In the genomic region with DNA sequence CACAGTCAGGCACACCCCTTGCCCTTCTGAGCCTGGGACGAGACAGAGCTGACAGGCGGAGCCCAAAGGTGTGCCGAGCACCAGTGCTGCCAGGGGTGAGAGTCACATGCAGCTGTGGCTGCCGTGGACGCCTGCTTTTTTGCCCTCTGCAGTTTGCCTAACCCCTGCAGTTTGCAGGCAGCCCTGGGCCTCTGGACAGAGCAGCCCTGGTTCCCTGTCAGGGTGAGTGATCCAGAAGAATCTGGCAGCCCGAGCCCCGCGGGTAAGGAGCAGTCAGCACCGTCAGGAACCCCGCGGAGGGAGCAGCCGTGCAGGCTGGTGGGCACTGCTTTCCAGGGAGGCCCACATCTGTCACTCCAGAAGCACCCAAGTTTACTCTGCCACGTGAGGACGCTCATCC, we compare ENCODE assay signal across 21 cellular contexts. TPM values are rescaled to one million over a fixed set of nuclear protein-coding genes. Genes with fewer than 3 reads are reported as not detected.
"Had no signal": no experiment of that assay in that cellular context is flagged by ENCODE, and none has a peak within 500 bp of the region (broad histone marks: within the 10 kb centered on the region; RNA-seq: fewer than 3 reads in every experiment).

No MANE protein-coding gene starts in this region.

- H3K27me3 ChIP-seq: dorsolateral prefrontal cortex, left lung, neutrophil, sigmoid colon, tibial artery, upper lobe of left lung, vagina had no signal

- H3K27ac Mint-ChIP-seq: nephron; stimulated activated effector memory CD8-positive, alpha-beta T cell treated with anti-CD3 and anti-CD28 coated beads, Interleukin-12 subunit alpha, Interleukin-12 subunit beta, amount 100 ng/mL, for 72 hours; stimulated activated naive CD8-positive, alpha-beta T cell treated with anti-CD3 and anti-CD28 coated beads, Interleukin-15, Interleukin-2, amounts not matched to agents 100 ng/mL and 50 ng/mL, for 24 hours had no signal

- H3K4me3 ChIP-seq: dorsolateral prefrontal cortex, left lung, lung, sigmoid colon, skin epidermis, tibial artery, upper lobe of left lung, vagina had no signal

- H3K4me3 Mint-ChIP-seq: nephron; stimulated activated effector memory CD8-positive, alpha-beta T cell treated with anti-CD3 and anti-CD28 coated beads, Interleukin-12 subunit alpha, Interleukin-12 subunit beta, amount 100 ng/mL, for 72 hours; stimulated activated naive CD8-positive, alpha-beta T cell treated with anti-CD3 and anti-CD28 coated beads, Interleukin-15, Interleukin-2, amounts not matched to agents 100 ng/mL and 50 ng/mL, for 24 hours had no signal

- H3K4me1 ChIP-seq: left lung, sigmoid colon, tibial artery, upper lobe of left lung, vagina had no signal

- H3K9me3 Mint-ChIP-seq: naive B cell; nephron; stimulated activated effector memory CD8-positive, alpha-beta T cell treated with anti-CD3 and anti-CD28 coated beads, Interleukin-12 subunit alpha, Interleukin-12 subunit beta, amount 100 ng/mL, for 72 hours; stimulated activated naive CD8-positive, alpha-beta T cell treated with anti-CD3 and anti-CD28 coated beads, Interleukin-15, Interleukin-2, amounts not matched to agents 100 ng/mL and 50 ng/mL, for 24 hours had no signal

- H3K9me3 ChIP-seq: left lung, neutrophil, sigmoid colon, tibial artery, upper lobe of left lung, vagina had no signal

- H3K27me3 Mint-ChIP-seq: naive B cell; stimulated activated naive CD8-positive, alpha-beta T cell treated with anti-CD3 and anti-CD28 coated beads, Interleukin-15, Interleukin-2, amounts not matched to agents 100 ng/mL and 50 ng/mL, for 24 hours had no signal

- DNase-seq: cortex of kidney; dorsolateral prefrontal cortex; effector CD8-positive, alpha-beta T cell; foreskin melanocyte; hippocampal formation; left lung; mesenchymal stem cell; naive B cell; stimulated activated CD4-positive, alpha-beta T cell treated with anti-CD3 and anti-CD28 coated beads, Interleukin-12 subunit alpha, Interleukin-12 subunit beta, amount 100 ng/mL, for 4 hours; stimulated activated CD8-positive, alpha-beta memory T cell treated with anti-CD3 and anti-CD28 coated beads, Interleukin-4, amount 100 ng/mL, for 48 hours; tibial artery had no signal

- H3K27ac ChIP-seq: dorsolateral prefrontal cortex, left lung, neutrophil, sigmoid colon, skin epidermis, tibial artery, upper lobe of left lung, vagina had no signal

RNA-seq across cellular contexts. Expression of a gene that starts 50.7 kb away (rescaled TPM):
- total RNA-seq: osteoblast had no signal
